8 cellular contexts compared by ENCODE assay signal in the genomic region with DNA sequence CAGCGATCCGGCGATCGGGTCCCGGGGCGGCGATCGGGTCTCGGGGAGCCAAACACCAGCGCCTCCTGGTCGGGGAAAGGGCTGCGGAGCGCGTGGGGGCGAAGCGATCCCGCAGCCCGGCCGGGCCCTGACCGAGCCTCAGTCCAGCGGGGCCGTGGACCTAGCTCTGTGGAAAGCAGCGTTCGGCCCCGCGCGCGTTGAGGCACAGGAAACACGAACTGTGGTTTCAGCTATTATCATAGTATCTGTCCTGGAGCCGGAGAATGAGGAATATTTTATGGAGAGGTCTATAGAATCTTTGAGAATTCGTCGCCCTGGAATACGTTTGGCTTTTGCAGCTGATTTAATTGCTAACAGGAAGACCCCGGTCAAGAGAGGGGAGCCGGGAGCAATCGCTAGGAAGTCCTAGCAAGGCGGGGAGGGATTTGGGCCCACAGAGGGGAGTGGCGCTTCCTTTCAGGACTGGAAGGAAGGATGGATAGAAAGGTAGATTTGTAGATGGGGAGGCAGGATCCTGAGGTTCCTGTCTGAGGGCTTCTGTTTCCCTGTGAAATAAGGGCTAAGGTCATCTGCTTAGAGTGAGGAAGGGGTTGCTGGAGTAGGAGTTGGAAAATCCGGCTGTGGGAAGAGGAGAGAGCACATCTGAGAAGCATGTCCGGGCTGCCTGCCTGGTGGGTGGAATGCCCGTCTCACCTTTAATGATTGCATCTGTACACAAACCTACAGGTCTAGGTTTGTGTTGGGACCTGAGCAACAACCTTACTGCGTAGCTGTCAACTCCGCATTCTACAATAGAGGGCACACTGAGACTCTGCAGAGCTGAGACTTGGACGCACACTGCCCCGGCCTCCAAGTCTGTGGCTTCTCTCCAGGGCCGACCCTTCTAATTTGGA. TPM values are rescaled to one million over a fixed set of nuclear protein-coding genes. Genes with fewer than 3 reads are reported as not detected.
DNase-seq lines count a peak whose midpoint lies in the region; ATAC-seq lines count a peak whose summit lies in the region.

No MANE protein-coding gene starts in this region.

- H3K9me3 Mint-ChIP-seq in T-cell, result no peaks in the 10 kb centered on the region
- no peaks in the 10 kb centered on the region for H3K9me3 Mint-ChIP-seq in naive thymus-derived CD4-positive, alpha-beta T cell

- peak overlapping the region; percentile 76 to 84 (median 82) for H3K4me3 Mint-ChIP-seq in T-cell
- peak overlapping the region; percentile 75 to 97 (median 84) for H3K4me3 Mint-ChIP-seq in naive thymus-derived CD4-positive, alpha-beta T cell

- H3K9me3 ChIP-seq in naive thymus-derived CD4-positive, alpha-beta T cell (ENCODE audit: control insufficient read depth in 2 of 3, low read length in 3 of 3), result no peaks in the 10 kb centered on the region

- peak overlapping the region; percentile 68 for H3K27ac ChIP-seq in naive thymus-derived CD4-positive, alpha-beta T cell (ENCODE audit: low read depth, low read length)

- no peaks in the 10 kb centered on the region for H3K27me3 Mint-ChIP-seq in T-cell
- H3K27me3 Mint-ChIP-seq in naive thymus-derived CD4-positive, alpha-beta T cell, result no peaks in the 10 kb centered on the region

- peaks cover 6% of the 10 kb centered on the region for H3K36me3 Mint-ChIP-seq in T-cell
- peaks cover 0 to 19% (median 4%) of the 10 kb centered on the region in 5 donors for H3K36me3 Mint-ChIP-seq in naive thymus-derived CD4-positive, alpha-beta T cell

- peaks cover 5 to 10% of the 10 kb centered on the region in 2 donors for H3K4me1 ChIP-seq in naive thymus-derived CD4-positive, alpha-beta T cell (ENCODE audit: control insufficient read depth in 2 of 2, insufficient read depth in 2 of 2, low read length in 2 of 2)

- ATAC-seq in HG03108 (IDR thresholded peaks at IDR 0.05; ENCODE audit: unreplicated experiment) (peak; percentile 11), T-cell (replicated peaks in 1 of 4) (peak in 3 of 4 experiments; percentile 1), esophagus mucosa (peak; percentile 10)
- no peak for ATAC-seq in naive thymus-derived CD4-positive, alpha-beta T cell
- ATAC-seq in activated CD4-positive, CD25-positive, alpha-beta regulatory T cell treated with anti-CD3 and anti-CD28 coated beads, Interleukin-2, amount 50 U/mL, for 24 hours, result no peak

- no peaks in the 10 kb centered on the region for H3K27me3 ChIP-seq in naive thymus-derived CD4-positive, alpha-beta T cell (ENCODE audit: control insufficient read depth in 2 of 2, insufficient read depth in 2 of 2, low read length in 2 of 2)

- CTCF ChIA-PET in T-cell (lab: Charles Lee), result no interaction called here
- CTCF ChIA-PET in naive thymus-derived CD4-positive, alpha-beta T cell (lab: Charles Lee), result interaction anchor here (0.9 to 1.9 kb wide), 5 partner anchors 11 to 72 kb away, joined by 3 to 6 read pairs (median 6); no protein-coding TSS in a partner anchor

- DNase-seq in NOMO-1 (lab: John Stamatoyannopoulos, UW; ENCODE audit: unreplicated experiment in 2 of 2) (peak; percentile 4 to 60), NOMO-1 treated with dmso at 0.1 percent for 144 hours (lab: John Stamatoyannopoulos, UW; ENCODE audit: unreplicated experiment) (no peak), T-cell (peak in 4 of 34 experiments; percentile 5 to 17 (median 8)), H4 (ENCODE audit: low spot score) (no peak)
- peak in 5 of 9 donors; percentile 7 to 23 (median 18) for DNase-seq in naive thymus-derived CD4-positive, alpha-beta T cell

- peaks cover 14 to 18% (median 17%) of the 10 kb centered on the region in 3 donors for H3K4me1 Mint-ChIP-seq in T-cell
- H3K4me1 Mint-ChIP-seq in naive thymus-derived CD4-positive, alpha-beta T cell, result peaks cover 12 to 38% (median 19%) of the 10 kb centered on the region in 7 donors

- intact Hi-C loops in naive thymus-derived CD4-positive, alpha-beta T cell (cut with micrococcal nuclease), result loop anchor here (1.0 to 5.0 kb wide), 17 partner anchors 13 to 707 kb away; a partner anchor contains a TSS

- POLR2A ChIA-PET in T-cell (lab: Charles Lee), result no interaction called here
- POLR2A ChIA-PET in naive thymus-derived CD4-positive, alpha-beta T cell (lab: Charles Lee), result interaction anchor here (0.6 to 1.5 kb wide), 6 partner anchors 10 to 235 kb away, joined by 3 to 4 read pairs (median 3); a partner anchor contains a TSS

- peak overlapping the region; percentile 71 for H3K4me3 ChIP-seq in naive thymus-derived CD4-positive, alpha-beta T cell (ENCODE audit: low read length)

- peaks cover 0 to 5% (median 0%) of the 10 kb centered on the region in 3 experiments for H3K36me3 ChIP-seq in naive thymus-derived CD4-positive, alpha-beta T cell (ENCODE audit: control insufficient read depth in 2 of 3, insufficient read depth in 3 of 3, low read length in 3 of 3)

- H3K27ac Mint-ChIP-seq in T-cell, result peak overlapping the region in 1 of 2 donors; percentile 71
- H3K27ac Mint-ChIP-seq in naive thymus-derived CD4-positive, alpha-beta T cell, result peak overlapping the region; percentile 11 to 85 (median 61)

RNA-seq across cellular contexts. Expression of a gene that starts 0.8 kb away (rescaled TPM):
- total RNA-seq in T-cell (1 to 10 TPM; 3.5 to 5.1 (median 4.0) TPM), esophagus mucosa (11.1 TPM)
- 10 to 100 TPM in 1 of 5 experiments, 1 to 10 TPM in 4; 2.6 to 50.1 (median 3.4) TPM for total RNA-seq in naive thymus-derived CD4-positive, alpha-beta T cell
- polyA plus RNA-seq in naive thymus-derived CD4-positive, alpha-beta T cell, result 1 to 10 TPM in 1 of 2 donors, under 1 TPM in 1; 0.41 to 5.9 TPM
- 26.1 and 35.8 TPM in 2 replicates for total RNA-seq in H4 (2014; rRNA removed; shearing (Covaris generic))

RNA-seq across cellular contexts. Expression of a gene that starts 29.9 kb away (rescaled TPM):
- total RNA-seq in T-cell, result 1 to 10 TPM in 2 of 5 donors, under 1 TPM in 3; 0.85 to 1.8 (median 0.93) TPM
- 3.1 TPM for total RNA-seq in esophagus mucosa
- 10 to 100 TPM in 1 of 5 experiments, 1 to 10 TPM in 1, under 1 TPM in 2, not detected in 1; 0.32 to 16.7 (median 0.71) TPM for total RNA-seq in naive thymus-derived CD4-positive, alpha-beta T cell
- polyA plus RNA-seq in naive thymus-derived CD4-positive, alpha-beta T cell, result under 1 TPM; 0.39 to 0.84 TPM
- 13.0 and 23.2 TPM in 2 replicates for total RNA-seq in H4 (2014; rRNA removed; shearing (Covaris generic))

RNA-seq across cellular contexts. Expression of a gene that starts 41.1 kb away (rescaled TPM):
- not detected for total RNA-seq in T-cell
- total RNA-seq in esophagus mucosa, result 0.08 TPM
- total RNA-seq in naive thymus-derived CD4-positive, alpha-beta T cell, result not detected
- polyA plus RNA-seq in naive thymus-derived CD4-positive, alpha-beta T cell, result not detected
- total RNA-seq in H4 (2014; rRNA removed; shearing (Covaris generic)), result 0.14 TPM in 1 of 2 replicates, not detected in the other

RNA-seq across cellular contexts. Expression of a gene that starts 44.9 kb away (rescaled TPM):
- total RNA-seq in T-cell, result 10 to 100 TPM in 3 of 5 donors, 1 to 10 TPM in 2; 8.3 to 22.2 (median 10.7) TPM
- total RNA-seq in esophagus mucosa, result 2.0 TPM
- 10 to 100 TPM in 2 of 5 experiments, 1 to 10 TPM in 3; 5.4 to 13.5 (median 9.2) TPM for total RNA-seq in naive thymus-derived CD4-positive, alpha-beta T cell
- 1 to 10 TPM; 1.7 to 2.5 TPM for polyA plus RNA-seq in naive thymus-derived CD4-positive, alpha-beta T cell
- 5.6 and 5.9 TPM in 2 replicates for total RNA-seq in H4 (2014; rRNA removed; shearing (Covaris generic))

Comparison
In these comparisons a context has a peak if more than half of its experiments do, and no peak if none do; other contexts are left out.
1. DNase-seq: peak in NOMO-1 (2 of 2) and naive thymus-derived CD4-positive, alpha-beta T cell (5 of 9); none in NOMO-1 treated with dmso at 0.1 percent for 144 hours (single experiment) and H4 (single experiment).
2. ATAC-seq: peak in HG03108 (single experiment), T-cell (3 of 4) and esophagus mucosa (single experiment); none in naive thymus-derived CD4-positive, alpha-beta T cell (single experiment) and activated CD4-positive, CD25-positive, alpha-beta regulatory T cell treated with anti-CD3 and anti-CD28 coated beads, Interleukin-2, amount 50 U/mL, for 24 hours (0 of 2).